Comparison of ENCODE assay signal across 8 cellular contexts in genomic region chr3:128845695-128846491, GRCh38. TPM values are rescaled to one million over a fixed set of nuclear protein-coding genes. Genes with fewer than 3 reads are reported as not detected.
DNase-seq lines count a peak whose midpoint lies in the region; ATAC-seq and TF ChIP-seq lines count a peak whose summit lies in the region.

No MANE protein-coding gene starts in this region.

- H3K9me3 Mint-ChIP-seq in nephron, result no peaks in the 10 kb centered on the region

- peak overlapping the region; percentile 78 to 84 (median 82) for H3K4me3 Mint-ChIP-seq in nephron

- H3K27ac Mint-ChIP-seq in nephron, result peak overlapping the region; percentile 2 to 74 (median 67)

- WGBS in HUES64, result 14% methylated on average over 36 of the region's 36 CpGs

- DNase-seq in BJ (ENCODE audit: low read depth) (no peak), RWPE2 (ENCODE audit: low spot score) (no peak), fibroblast of villous mesenchyme (ENCODE audit: low read depth) (peak; percentile 65)
- DNase-seq in activated effector memory CD4-positive, alpha-beta T cell treated with Interleukin-2 at 50 U/mL for 16 hours, result peak; percentile 69
- DNase-seq in stimulated activated naive CD8-positive, alpha-beta T cell treated with anti-CD3 and anti-CD28 coated beads, Interleukin-15, Interleukin-2, amounts not matched to agents 100 U/mL and 50 U/mL, for 24 hours, result peak; percentile 95

- H3K9me3 ChIP-seq in HUES64 (ENCODE audit: insufficient read depth, low read depth, low read length), result peaks cover 1% of the 10 kb centered on the region; the same call in 1 of the 2 replicates
- no peaks in the 10 kb centered on the region for H3K9me3 ChIP-seq in RWPE2 (ENCODE audit: severe bottlenecking)

- H3K27ac ChIP-seq in HUES64 (ENCODE audit: low read depth, low read length) (no peak overlapping the region; the same call in 1 of the 2 replicates), RWPE2 (ENCODE audit: poor library complexity, severe bottlenecking) (no peak overlapping the region)

- H3K4me1 ChIP-seq in HUES64 (ENCODE audit: insufficient read depth, low read length) (peaks cover 3% of the 10 kb centered on the region; the same call in 1 of the 2 replicates), RWPE2 (ENCODE audit: insufficient read depth, poor library complexity, severe bottlenecking) (no peaks in the 10 kb centered on the region)

- peaks cover 12% of the 10 kb centered on the region for H3K4me1 Mint-ChIP-seq in nephron

- H3K36me3 Mint-ChIP-seq in nephron (ENCODE audit: low read depth), result no peaks in the 10 kb centered on the region

- CTCF ChIA-PET in BJ (lab: Yijun Ruan, JAX), result interaction anchor here (0.6 to 5.1 kb wide), 16 partner anchors 11 to 434 kb away, joined by 3 to 28 read pairs (median 4); partner anchors contain the start of gene ACAD9

- POLR2A ChIA-PET in BJ (lab: Charles Lee), result no interaction called here

- H3K36me3 ChIP-seq in BJ (ENCODE audit: control insufficient read depth, insufficient read depth, low read length) (no peaks in the 10 kb centered on the region), HUES64 (ENCODE audit: insufficient read depth, low read length) (no peaks in the 10 kb centered on the region), RWPE2 (ENCODE audit: low read depth) (no peaks in the 10 kb centered on the region)

- H3K4me3 ChIP-seq in BJ (ENCODE audit: low read depth, low read length) (peak overlapping the region; percentile 36), HUES64 (ENCODE audit: low read length) (peak overlapping the region; percentile 33), RWPE2 (ENCODE audit: severe bottlenecking) (peak overlapping the region; percentile 19), fibroblast of villous mesenchyme (ENCODE audit: low read depth, low read length) (peak overlapping the region; percentile 50)

- no peaks in the 10 kb centered on the region for H3K27me3 ChIP-seq in BJ (ENCODE audit: control insufficient read depth, insufficient read depth, low read length)
- H3K27me3 ChIP-seq in HUES64 (ENCODE audit: insufficient read depth, low read length), result no peaks in the 10 kb centered on the region
- no peaks in the 10 kb centered on the region for H3K27me3 ChIP-seq in RWPE2 (ENCODE audit: insufficient read depth, poor library complexity, severe bottlenecking)

- peak; percentile 60 for TF ChIP-seq CTCF in BJ (IDR thresholded peaks at IDR 0.05; ENCODE audit: insufficient read depth, low read depth, low read length)
- TF ChIP-seq CTCF in RWPE2 (IDR thresholded peaks at IDR 0.05; ENCODE audit: poor library complexity, severe bottlenecking), result peak; percentile 63
- peak; percentile 69 for TF ChIP-seq CTCF in fibroblast of villous mesenchyme (IDR thresholded peaks at IDR 0.05; ENCODE audit: insufficient read depth, low read depth, low read length)
- peak; percentile 52 to 67 (median 63) for TF ChIP-seq CTCF in nephron (IDR thresholded peaks at IDR 0.05; ENCODE audit: unreplicated experiment in 3 of 3)

- ATAC-seq in GM19463 (IDR thresholded peaks at IDR 0.05; ENCODE audit: unreplicated experiment) (peak; percentile 91), RWPE2 (ENCODE audit: low read depth) (peak; percentile 81)
- peak; percentile 89 for ATAC-seq in stimulated activated naive CD8-positive, alpha-beta T cell treated with anti-CD3 and anti-CD28 coated beads, Interleukin-15, Interleukin-2, amounts not matched to agents 100 U/mL and 50 U/mL, for 24 hours

- H3K9ac ChIP-seq in HUES64 (ENCODE audit: low read depth, low read length), result no peak overlapping the region

- H3K27me3 Mint-ChIP-seq in nephron (ENCODE audit: low read depth), result no peaks in the 10 kb centered on the region

RNA-seq across cellular contexts. Expression of gene ACAD9, which starts 33.5 kb away (rescaled TPM):
- 29.4 and 48.5 TPM in 2 replicates for polyA plus RNA-seq in BJ (2011; rRNA removed)
- 30.6 and 41.3 TPM in 2 replicates for polyA minus RNA-seq in BJ (2011; rRNA and poly(A)+ RNA removed)
- 20.5 TPM for polyA plus RNA-seq in HUES64 (2013, experiment 1 of 2)
- 20.2 TPM for polyA plus RNA-seq in HUES64 (2013, experiment 2 of 2)
- 35.8 and 41.6 TPM in 2 replicates for total RNA-seq in fibroblast of villous mesenchyme

Comparison
In these comparisons a context has a peak if more than half of its experiments do, and no peak if none do; other contexts are left out.
1. DNase-seq: peak in activated effector memory CD4-positive, alpha-beta T cell treated with Interleukin-2 at 50 U/mL for 16 hours (single experiment), fibroblast of villous mesenchyme (single experiment) and stimulated activated naive CD8-positive, alpha-beta T cell treated with anti-CD3 and anti-CD28 coated beads, Interleukin-15, Interleukin-2, amounts not matched to agents 100 U/mL and 50 U/mL, for 24 hours (single experiment); none in BJ (single experiment) and RWPE2 (single experiment).
2. Peak in every context shown above with its lines, with median percentiles within 50 percentile points of each other: H3K4me3 ChIP-seq, CTCF ChIP-seq and ATAC-seq.